In genomic region chr17:18055597-18055996, GRCh38 we compare ENCODE assay signal across 24 cellular contexts.
"Had no signal": no experiment of that assay in that cellular context is flagged by ENCODE, and none has a peak within 500 bp of the region (broad histone marks: within the 10 kb centered on the region; RNA-seq: fewer than 3 reads in every experiment).

No MANE protein-coding gene starts in this region.

- DNase-seq: islet precursor cell; left ventricle myocardium inferior; mesendoderm; naive B cell; natural killer cell; nephron progenitor cell; occipital lobe; right lobe of liver; stimulated activated CD4-positive, alpha-beta T cell treated with anti-CD3 and anti-CD28 coated beads, Interleukin-1b, Interleukin-23, amount 100 ng/mL, for 48 hours; stimulated activated CD4-positive, alpha-beta T cell treated with anti-CD3 and anti-CD28 coated beads, Interleukin-2, amount 100 ng/mL, for 48 hours; stimulated activated CD4-positive, alpha-beta T cell treated with anti-CD3 and anti-CD28 coated beads, Interleukin-4, amount 100 ng/mL, for 4 hours; stimulated activated CD8-positive, alpha-beta memory T cell treated with anti-CD3 and anti-CD28 coated beads, Interleukin-4, amount 100 ng/mL, for 48 hours; stimulated activated naive CD4-positive, alpha-beta T cell treated with Interleukin-2 at 50 U/mL for 16 hours; stimulated activated naive CD8-positive, alpha-beta T cell treated with anti-CD3 and anti-CD28 coated beads, Interleukin-15, amount 100 ng/mL, for 72 hours; substantia nigra; uterus had no signal

- H3K27ac Mint-ChIP-seq: mesothelial cell of epicardium; natural killer cell; nephron progenitor cell; neural progenitor cell; stimulated activated memory B cell treated with anti-CD40 and anti-IgM and Interleukin-4, amounts not matched to agents 10 μg/mL and 1 μg/mL and 100 μg/mL, for 72 hours; stimulated activated naive CD8-positive, alpha-beta T cell treated with anti-CD3 and anti-CD28 coated beads, Interleukin-15, amount 100 ng/mL, for 72 hours; type B pancreatic cell had no signal

- H3K9me3 Mint-ChIP-seq: mesothelial cell of epicardium; naive B cell; natural killer cell; nephron progenitor cell; neural progenitor cell; stimulated activated memory B cell treated with anti-CD40 and anti-IgM and Interleukin-4, amounts not matched to agents 10 μg/mL and 1 μg/mL and 100 μg/mL, for 72 hours; stimulated activated naive CD8-positive, alpha-beta T cell treated with anti-CD3 and anti-CD28 coated beads, Interleukin-15, amount 100 ng/mL, for 72 hours; type B pancreatic cell had no signal

- H3K4me1 Mint-ChIP-seq: mesothelial cell of epicardium; natural killer cell; nephron progenitor cell; neural progenitor cell; stimulated activated memory B cell treated with anti-CD40 and anti-IgM and Interleukin-4, amounts not matched to agents 10 μg/mL and 1 μg/mL and 100 μg/mL, for 72 hours; stimulated activated naive CD8-positive, alpha-beta T cell treated with anti-CD3 and anti-CD28 coated beads, Interleukin-15, amount 100 ng/mL, for 72 hours had no signal

- ATAC-seq: natural killer cell; right lobe of liver; stimulated activated memory B cell treated with anti-CD40 and anti-IgM and Interleukin-4, amounts not matched to agents 10 μg/mL and 1 μg/mL and 100 μg/mL, for 72 hours; stimulated activated naive CD8-positive, alpha-beta T cell treated with anti-CD3 and anti-CD28 coated beads, Interleukin-15, amount 100 ng/mL, for 72 hours had no signal

- H3K27me3 Mint-ChIP-seq: naive B cell; stimulated activated memory B cell treated with anti-CD40 and anti-IgM and Interleukin-4, amounts not matched to agents 10 μg/mL and 1 μg/mL and 100 μg/mL, for 72 hours; stimulated activated naive CD8-positive, alpha-beta T cell treated with anti-CD3 and anti-CD28 coated beads, Interleukin-15, amount 100 ng/mL, for 72 hours; type B pancreatic cell had no signal

- H3K27ac ChIP-seq: left ventricle myocardium inferior, neural progenitor cell, neutrophil, parathyroid adenoma, right atrium auricular region, right lobe of liver, tibial nerve, uterus had no signal

- H3K4me3 Mint-ChIP-seq: mesothelial cell of epicardium; naive B cell; natural killer cell; nephron progenitor cell; neural progenitor cell; stimulated activated memory B cell treated with anti-CD40 and anti-IgM and Interleukin-4, amounts not matched to agents 10 μg/mL and 1 μg/mL and 100 μg/mL, for 72 hours; stimulated activated naive CD8-positive, alpha-beta T cell treated with anti-CD3 and anti-CD28 coated beads, Interleukin-15, amount 100 ng/mL, for 72 hours; type B pancreatic cell had no signal
